ENCODE assay signal across 8 cellular contexts in the genomic region with DNA sequence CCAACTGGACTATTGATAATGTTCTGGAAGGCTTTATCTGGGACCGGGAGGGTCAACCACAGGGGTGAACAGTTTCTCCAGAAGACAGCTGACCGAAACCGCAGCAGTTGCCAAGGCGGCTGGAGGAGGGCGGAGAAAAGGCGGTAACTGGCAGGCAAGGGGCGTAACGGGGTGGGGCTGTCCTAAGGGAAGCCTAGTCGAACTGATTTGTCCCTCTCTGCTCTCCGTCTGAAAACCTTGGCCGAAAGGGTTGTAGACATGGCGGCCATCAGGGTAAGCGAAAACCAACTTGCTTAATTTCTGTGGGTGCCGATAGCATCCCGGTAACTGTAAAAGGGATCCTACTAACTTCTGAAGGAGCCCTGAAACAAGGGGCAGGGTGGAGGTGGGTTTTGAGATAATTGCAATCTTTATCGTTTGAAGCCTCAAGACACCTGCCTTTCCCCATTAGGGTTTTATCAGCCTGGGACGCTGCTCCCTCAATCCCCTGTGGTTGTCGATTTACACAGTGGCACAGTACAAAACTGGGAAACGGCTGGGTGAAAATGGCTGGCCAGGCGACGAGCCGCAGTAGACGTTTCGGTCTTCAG. TPM values are rescaled to one million over a fixed set of nuclear protein-coding genes. Genes with fewer than 3 reads are reported as not detected.
DNase-seq lines count a peak whose midpoint lies in the region; ATAC-seq and TF ChIP-seq lines count a peak whose summit lies in the region.

A gene with protein sequence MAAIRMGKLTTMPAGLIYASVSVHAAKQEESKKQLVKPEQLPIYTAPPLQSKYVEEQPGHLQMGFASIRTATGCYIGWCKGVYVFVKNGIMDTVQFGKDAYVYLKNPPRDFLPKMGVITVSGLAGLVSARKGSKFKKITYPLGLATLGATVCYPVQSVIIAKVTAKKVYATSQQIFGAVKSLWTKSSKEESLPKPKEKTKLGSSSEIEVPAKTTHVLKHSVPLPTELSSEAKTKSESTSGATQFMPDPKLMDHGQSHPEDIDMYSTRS (plus strand): TSS at position 223 of the 590 bp plus-strand sequence. CDS start 36 bp downstream, at position 259.

- peak; percentile 95 for DNase-seq in DMS79 treated with DMSO at 0.1 percent for 48 hours (lab: John Stamatoyannopoulos, UW)
- DNase-seq in Kasumi-1 (lab: John Stamatoyannopoulos, UW): peak; percentile 90
- peak; percentile 90 for DNase-seq in RPMI8226
- peak; percentile 22 to 57 for DNase-seq in activated T-helper 1 cell treated with anti-CD3 and anti-CD28 coated beads, Interleukin-2, amount 50 U/mL, for 16 hours (ENCODE audit: low read depth in 1 of 2, low spot score in 1 of 2)
- DNase-seq in fibroblast of pulmonary artery (ENCODE audit: low read depth): peak; percentile 90
- DNase-seq in natural killer cell treated with Interleukin-12 subunit alpha and Interleukin-12 subunit beta and Interleukin-15 and Interleukin-18, amount 100 ng/mL, for 72 hours (ENCODE audit: low spot score): peak; percentile 85
- peak; percentile 78 for DNase-seq in stimulated activated naive CD4-positive, alpha-beta T cell treated with Interleukin-2 at 50 U/mL for 16 hours (lab: John Stamatoyannopoulos, UW)

- H3K36me3 Mint-ChIP-seq in natural killer cell treated with Interleukin-12 subunit alpha and Interleukin-12 subunit beta and Interleukin-15 and Interleukin-18, amount 100 ng/mL, for 72 hours: no peaks in the 10 kb centered on the region

- H3K27me3 Mint-ChIP-seq in natural killer cell treated with Interleukin-12 subunit alpha and Interleukin-12 subunit beta and Interleukin-15 and Interleukin-18, amount 100 ng/mL, for 72 hours: peaks cover 0 to 8% of the 10 kb centered on the region in 2 donors

- peak; percentile 99 for ATAC-seq in GM21825 (IDR thresholded peaks at IDR 0.05; ENCODE audit: unreplicated experiment)
- peak; percentile 97 to 98 for ATAC-seq in natural killer cell treated with Interleukin-12 subunit alpha and Interleukin-12 subunit beta and Interleukin-15 and Interleukin-18, amount 100 ng/mL, for 72 hours

- peak within 1 kb of the TSS; percentile 75 for H3K4me3 ChIP-seq in fibroblast of pulmonary artery (replicated peaks; ENCODE audit: low read depth, low read length)

- H3K9me3 Mint-ChIP-seq in natural killer cell treated with Interleukin-12 subunit alpha and Interleukin-12 subunit beta and Interleukin-15 and Interleukin-18, amount 100 ng/mL, for 72 hours: no peaks in the 10 kb centered on the region

- peak within 1 kb of the TSS; percentile 81 for H3K4me3 Mint-ChIP-seq in natural killer cell treated with Interleukin-12 subunit alpha and Interleukin-12 subunit beta and Interleukin-15 and Interleukin-18, amount 100 ng/mL, for 72 hours

- peaks cover 6 to 23% of the 10 kb centered on the region in 2 donors for H3K4me1 Mint-ChIP-seq in natural killer cell treated with Interleukin-12 subunit alpha and Interleukin-12 subunit beta and Interleukin-15 and Interleukin-18, amount 100 ng/mL, for 72 hours (ENCODE audit: low read depth in 2 of 2)

- peak within 1 kb of the TSS; percentile 46 to 57 for H3K27ac Mint-ChIP-seq in natural killer cell treated with Interleukin-12 subunit alpha and Interleukin-12 subunit beta and Interleukin-15 and Interleukin-18, amount 100 ng/mL, for 72 hours

- TF ChIP-seq CTCF in fibroblast of pulmonary artery (IDR thresholded peaks at IDR 0.05; ENCODE audit: low read length, missing control alignments): no peak

RNA-seq across cellular contexts. Expression of the gene that starts here (rescaled TPM):
- total RNA-seq in natural killer cell treated with Interleukin-12 subunit alpha and Interleukin-12 subunit beta and Interleukin-15 and Interleukin-18, amount 100 ng/mL, for 72 hours: 10 to 100 TPM; 11.7 to 19.7 TPM

Comparison
In these comparisons a context has a peak if more than half of its experiments do, and no peak if none do; other contexts are left out.
1. Peak in every context shown above with its lines: DNase-seq, ATAC-seq and H3K4me3 ChIP-seq.
2. DNase-seq: peak in every context shown above with its lines; median percentile 95 in DMS79 treated with DMSO at 0.1 percent for 48 hours; 90 in Kasumi-1; 90 in RPMI8226; 90 in fibroblast of pulmonary artery; 85 in natural killer cell treated with Interleukin-12 subunit alpha and Interleukin-12 subunit beta and Interleukin-15 and Interleukin-18, amount 100 ng/mL, for 72 hours; 78 in stimulated activated naive CD4-positive, alpha-beta T cell treated with Interleukin-2 at 50 U/mL for 16 hours; 40 in activated T-helper 1 cell treated with anti-CD3 and anti-CD28 coated beads, Interleukin-2, amount 50 U/mL, for 16 hours.